ENCODE assay signal across 18 cellular contexts in genomic region chr1:153642161-153642560, GRCh38. TPM values are rescaled to one million over a fixed set of nuclear protein-coding genes. Genes with fewer than 3 reads are reported as not detected.
"Had no signal": no experiment of that assay in that cellular context is flagged by ENCODE, and none has a peak within 500 bp of the region (broad histone marks: within the 10 kb centered on the region; RNA-seq: fewer than 3 reads in every experiment).

No MANE protein-coding gene starts in this region.

- ATAC-seq: effector memory CD8-positive, alpha-beta T cell; pancreas; stimulated activated naive B cell treated with anti-CD40 and anti-IgM and Interleukin-4, amounts not matched to agents 10 μg/mL and 1 μg/mL and 100 μg/mL, for 72 hours had no signal

- H3K4me2 ChIP-seq: hepatocyte, neural progenitor cell had no signal

- H3K9me3 ChIP-seq: pancreas, SJCRH30, spleen, tibial nerve had no signal

- H3K27ac ChIP-seq: epithelial cell of prostate, hepatocyte, pancreas, SJCRH30, tibial nerve, WERI-Rb-1 had no signal

- H3K27me3 Mint-ChIP-seq: dendritic cell treated with granulocyte-macrophage colony-stimulating factor and Interleukin-4, amounts not matched to agents 40 ng/mL and 50 ng/mL, for 4 days; effector memory CD8-positive, alpha-beta T cell; stimulated activated naive B cell treated with anti-CD40 and anti-IgM and Interleukin-4, amounts not matched to agents 10 μg/mL and 1 μg/mL and 100 μg/mL, for 72 hours had no signal

- H3K27me3 ChIP-seq: hepatocyte, neural progenitor cell, pancreas, SJCRH30, spleen, tibial nerve had no signal

- H3K9me3 Mint-ChIP-seq: dendritic cell treated with granulocyte-macrophage colony-stimulating factor and Interleukin-4, amounts not matched to agents 40 ng/mL and 50 ng/mL, for 4 days; effector memory CD8-positive, alpha-beta T cell; mesothelial cell of epicardium; neural progenitor cell; stimulated activated naive B cell treated with anti-CD40 and anti-IgM and Interleukin-4, amounts not matched to agents 10 μg/mL and 1 μg/mL and 100 μg/mL, for 72 hours had no signal

- H3K4me3 Mint-ChIP-seq: dendritic cell treated with granulocyte-macrophage colony-stimulating factor and Interleukin-4, amounts not matched to agents 40 ng/mL and 50 ng/mL, for 4 days; effector memory CD8-positive, alpha-beta T cell; mesothelial cell of epicardium; neural progenitor cell; stimulated activated naive B cell treated with anti-CD40 and anti-IgM and Interleukin-4, amounts not matched to agents 10 μg/mL and 1 μg/mL and 100 μg/mL, for 72 hours had no signal

- H2AFZ ChIP-seq: hepatocyte, neural progenitor cell had no signal

- H3K9ac ChIP-seq: neural progenitor cell had no signal

- H3K4me1 ChIP-seq: neural progenitor cell, SJCRH30 had no signal

- DNase-seq: activated CD4-positive, alpha-beta T cell treated with anti-CD3 and anti-CD28 coated beads for 48 hours; activated gamma-delta T cell treated with Interleukin-2 at 50 U/mL for 16 hours; activated T-cell treated with anti-CD3 and anti-CD28 coated beads, Interleukin-2, amount 50 U/mL, for 1 hour; effector memory CD8-positive, alpha-beta T cell; SJCRH30; spleen; stimulated activated CD4-positive, alpha-beta T cell treated with anti-CD3 and anti-CD28 coated beads, Interleukin-1b, Interleukin-23, amount 100 ng/mL, for 48 hours; stimulated activated naive B cell treated with anti-CD40 and anti-IgM and Interleukin-4, amounts not matched to agents 10 μg/mL and 1 μg/mL and 100 μg/mL, for 72 hours; SW 1271; WERI-Rb-1 had no signal

- H3K4me3 ChIP-seq: hepatocyte, neural progenitor cell, pancreas, SJCRH30, spleen, tibial nerve had no signal

- H3K27ac Mint-ChIP-seq: dendritic cell treated with granulocyte-macrophage colony-stimulating factor and Interleukin-4, amounts not matched to agents 40 ng/mL and 50 ng/mL, for 4 days; neural progenitor cell had no signal

RNA-seq across cellular contexts. Expression of gene S100A14, which starts 26.0 kb away (rescaled TPM):
- total RNA-seq: myocyte, SJCRH30 had no signal
